ENCODE assay signal across 2 cellular contexts in the genomic region with DNA sequence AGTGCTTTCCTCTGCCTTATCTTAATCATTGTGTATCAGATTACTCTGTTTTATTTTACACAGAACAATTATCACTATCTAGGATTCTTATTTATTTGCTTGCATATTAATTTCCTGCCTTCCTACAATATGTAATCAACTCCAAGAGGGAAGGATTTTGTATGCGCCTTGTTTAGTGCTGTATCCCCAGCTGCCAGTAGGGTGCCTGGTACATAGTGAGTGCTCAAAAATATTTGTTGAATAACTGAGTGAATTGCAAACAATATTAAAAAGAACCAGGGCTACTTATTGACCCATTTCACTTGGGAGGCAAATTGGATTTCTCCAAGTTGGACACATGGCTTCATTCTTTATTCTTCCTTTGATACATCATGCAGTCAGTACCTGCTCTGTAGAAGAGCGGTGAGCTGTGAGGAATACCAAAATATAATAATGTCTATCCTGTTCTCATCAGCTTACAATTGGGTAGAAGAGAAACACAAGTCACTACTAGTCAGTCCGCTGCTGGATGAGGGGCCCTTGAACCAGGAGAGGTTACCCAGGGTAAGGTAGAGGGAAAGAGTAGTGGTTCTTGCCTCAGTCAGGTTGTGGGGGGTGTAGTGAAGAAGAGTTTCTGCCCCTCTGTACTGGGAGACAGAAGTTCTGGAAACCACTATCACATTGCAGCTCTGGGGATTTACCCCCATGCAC.
TF ChIP-seq lines count a peak whose summit lies in the region.

No MANE protein-coding gene starts in this region.

TF ChIP-seq in SK-N-SH, 30 proteins besides CTCF, POLR2A, EP300 and RAD21 (continued from another document):
- TF ChIP-seq, protein P1, sequence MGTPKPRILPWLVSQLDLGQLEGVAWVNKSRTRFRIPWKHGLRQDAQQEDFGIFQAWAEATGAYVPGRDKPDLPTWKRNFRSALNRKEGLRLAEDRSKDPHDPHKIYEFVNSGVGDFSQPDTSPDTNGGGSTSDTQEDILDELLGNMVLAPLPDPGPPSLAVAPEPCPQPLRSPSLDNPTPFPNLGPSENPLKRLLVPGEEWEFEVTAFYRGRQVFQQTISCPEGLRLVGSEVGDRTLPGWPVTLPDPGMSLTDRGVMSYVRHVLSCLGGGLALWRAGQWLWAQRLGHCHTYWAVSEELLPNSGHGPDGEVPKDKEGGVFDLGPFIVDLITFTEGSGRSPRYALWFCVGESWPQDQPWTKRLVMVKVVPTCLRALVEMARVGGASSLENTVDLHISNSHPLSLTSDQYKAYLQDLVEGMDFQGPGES (IDR thresholded peaks at IDR 0.05; ENCODE audit: low read depth, low read length): no peak

TF ChIP-seq in SK-N-SH treated with all-trans-retinoic acid at 6 μM for 48 hours, 23 proteins besides CTCF, POLR2A, EP300 and RAD21 (continued from another document):
- TF ChIP-seq TSHZ2 (CRISPR knock-in tag; IDR thresholded peaks at IDR 0.05) (no peak), ARNTL (CRISPR knock-in tag; IDR thresholded peaks at IDR 0.05; ENCODE audit: borderline replicate concordance, low read depth) (no peak), TOX (CRISPR knock-in tag; IDR thresholded peaks at IDR 0.05; ENCODE audit: borderline replicate concordance) (no peak), BACH2 (CRISPR knock-in tag; IDR thresholded peaks at IDR 0.05; ENCODE audit: borderline replicate concordance) (no peak), ZNF70 (CRISPR knock-in tag; IDR thresholded peaks at IDR 0.05) (no peak), PATZ1 (CRISPR knock-in tag; IDR thresholded peaks at IDR 0.05; ENCODE audit: borderline replicate concordance) (no peak), ZFP3 (CRISPR knock-in tag; IDR thresholded peaks at IDR 0.05) (no peak), GLIS3 (CRISPR knock-in tag; IDR thresholded peaks at IDR 0.05) (no peak), CREB5 (CRISPR knock-in tag; IDR thresholded peaks at IDR 0.05; ENCODE audit: low read depth) (no peak), ZFP30 (CRISPR knock-in tag; IDR thresholded peaks at IDR 0.05) (no peak)
- TF ChIP-seq, protein P2, sequence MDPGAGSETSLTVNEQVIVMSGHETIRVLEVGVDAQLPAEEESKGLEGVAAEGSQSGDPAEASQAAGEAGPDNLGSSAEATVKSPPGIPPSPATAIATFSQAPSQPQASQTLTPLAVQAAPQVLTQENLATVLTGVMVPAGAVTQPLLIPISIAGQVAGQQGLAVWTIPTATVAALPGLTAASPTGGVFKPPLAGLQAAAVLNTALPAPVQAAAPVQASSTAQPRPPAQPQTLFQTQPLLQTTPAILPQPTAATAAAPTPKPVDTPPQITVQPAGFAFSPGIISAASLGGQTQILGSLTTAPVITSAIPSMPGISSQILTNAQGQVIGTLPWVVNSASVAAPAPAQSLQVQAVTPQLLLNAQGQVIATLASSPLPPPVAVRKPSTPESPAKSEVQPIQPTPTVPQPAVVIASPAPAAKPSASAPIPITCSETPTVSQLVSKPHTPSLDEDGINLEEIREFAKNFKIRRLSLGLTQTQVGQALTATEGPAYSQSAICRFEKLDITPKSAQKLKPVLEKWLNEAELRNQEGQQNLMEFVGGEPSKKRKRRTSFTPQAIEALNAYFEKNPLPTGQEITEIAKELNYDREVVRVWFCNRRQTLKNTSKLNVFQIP (CRISPR knock-in tag; IDR thresholded peaks at IDR 0.05; ENCODE audit: borderline replicate concordance, low read depth): no peak
